In genomic region chr5:1199649-1200494, GRCh38 we compare ENCODE assay signal across 1 cellular context.
TF ChIP-seq lines count a peak whose summit lies in the region.

No MANE protein-coding gene starts in this region.

TF ChIP-seq in K562, 482 proteins besides CTCF, POLR2A, EP300 and RAD21 (continues in another document):
- TF ChIP-seq EHMT2 (IDR thresholded peaks at IDR 0.05) (peak; percentile 85), ATF7 (IDR thresholded peaks at IDR 0.05) (peak; percentile 51; the same call in 1 of the 2 replicates), HNRNPLL (IDR thresholded peaks at IDR 0.05; ENCODE audit: low read depth, low read length, poor library complexity, severe bottlenecking) (no peak), ARHGAP35 (IDR thresholded peaks at IDR 0.05; ENCODE audit: partially characterized antibody) (peak; percentile 77), CHCHD3 (CRISPR knock-in tag; IDR thresholded peaks at IDR 0.05) (no peak), SMARCB1 (IDR thresholded peaks at IDR 0.05; ENCODE audit: insufficient read length, low read depth) (no peak), NR0B1 (IDR thresholded peaks at IDR 0.05; ENCODE audit: partially characterized antibody) (no peak), TAF9B (IDR thresholded peaks at IDR 0.05; ENCODE audit: partially characterized antibody) (no peak), C11orf30 (IDR thresholded peaks at IDR 0.05; ENCODE audit: low read depth) (peak; percentile 89), ZBTB7A (IDR thresholded peaks at IDR 0.05; ENCODE audit: borderline replicate concordance, control insufficient read depth, low read depth, low read length) (peak; percentile 81), DMBX1 (CRISPR knock-in tag; IDR thresholded peaks at IDR 0.05; ENCODE audit: borderline replicate concordance) (0 out of 2 replicates have a peak, but pooled peaks have one; percentile 24), CHD1 (IDR thresholded peaks at IDR 0.05; ENCODE audit: low read length) (no peak), YBX1 (IDR thresholded peaks at IDR 0.05) (peak; percentile 9; the same call in 1 of the 2 replicates), MAFF (IDR thresholded peaks at IDR 0.05; ENCODE audit: low read length) (peak; percentile 63), ELF2 (CRISPR knock-in tag; IDR thresholded peaks at IDR 0.05) (peak; percentile 9; the same call in 1 of the 2 replicates), BHLHE40 (IDR thresholded peaks at IDR 0.05; ENCODE audit: low read length) (peak; percentile 92), MITF (IDR thresholded peaks at IDR 0.05) (peak; percentile 56; the same call in 1 of the 2 replicates), IFI16 (CRISPR knock-in tag; IDR thresholded peaks at IDR 0.05) (no peak), ZNF175 (CRISPR knock-in tag; IDR thresholded peaks at IDR 0.05; ENCODE audit: low read depth) (peak; percentile 83; the same call in 1 of the 2 replicates), ZNF511 (CRISPR knock-in tag; IDR thresholded peaks at IDR 0.05) (no peak), MLX (CRISPR knock-in tag; conservative IDR thresholded peaks at IDR 0.05) (no peak), MIER1 (IDR thresholded peaks at IDR 0.05; ENCODE audit: low read depth) (peak; percentile 86), ZNF717 (CRISPR knock-in tag; IDR thresholded peaks at IDR 0.05) (no peak), SP2 (IDR thresholded peaks at IDR 0.05; ENCODE audit: extremely low read depth, low read depth, low read length, poor library complexity, severe bottlenecking) (no peak), CREB5 (CRISPR knock-in tag; IDR thresholded peaks at IDR 0.05) (0 out of 2 replicates have a peak, but pooled peaks have one; percentile 36), ATF2 (CRISPR knock-in tag; IDR thresholded peaks at IDR 0.05) (no peak), BCL6 (CRISPR knock-in tag; IDR thresholded peaks at IDR 0.05) (peak; percentile 76; the same call in 1 of the 2 replicates), ESRRA (IDR thresholded peaks at IDR 0.05; ENCODE audit: borderline replicate concordance, low read depth) (peak; percentile 48; the same call in 1 of the 2 replicates), ZSCAN29 (IDR thresholded peaks at IDR 0.05) (no peak), MAZ (CRISPR knock-in tag; conservative IDR thresholded peaks at IDR 0.05 in 1 of 2, IDR thresholded peaks at IDR 0.05 in 1 of 2) (peak; percentile 35 to 92; a peak in 3 of 4 replicates), FOSL1 (tag; conservative IDR thresholded peaks at IDR 0.05) (peak; percentile 75), NR2F6 (CRISPR knock-in tag; IDR thresholded peaks at IDR 0.05) (peak; percentile 64; the same call in 1 of the 2 replicates), NR2C2 (CRISPR knock-in tag; IDR thresholded peaks at IDR 0.05) (peak; percentile 94), NR2C2 (tag; IDR thresholded peaks at IDR 0.05) (peak; percentile 98), ZNF253 (CRISPR knock-in tag; conservative IDR thresholded peaks at IDR 0.05) (no peak), ZNF644 (tag; IDR thresholded peaks at IDR 0.05; ENCODE audit: low read depth) (peak; percentile 79), HMGN3 (IDR thresholded peaks at IDR 0.05; ENCODE audit: borderline replicate concordance, extremely low read depth, insufficient read length, low read depth, low read length) (peak; percentile 85), MAFG (tag; conservative IDR thresholded peaks at IDR 0.05) (peak; percentile 72), MEF2D (tag; conservative IDR thresholded peaks at IDR 0.05; ENCODE audit: low read depth) (peak; percentile 70), ZNF23 (CRISPR knock-in tag; IDR thresholded peaks at IDR 0.05) (no peak), RBM15 (IDR thresholded peaks at IDR 0.05; ENCODE audit: insufficient read depth, low read length) (no peak)
- TF ChIP-seq, protein P1, sequence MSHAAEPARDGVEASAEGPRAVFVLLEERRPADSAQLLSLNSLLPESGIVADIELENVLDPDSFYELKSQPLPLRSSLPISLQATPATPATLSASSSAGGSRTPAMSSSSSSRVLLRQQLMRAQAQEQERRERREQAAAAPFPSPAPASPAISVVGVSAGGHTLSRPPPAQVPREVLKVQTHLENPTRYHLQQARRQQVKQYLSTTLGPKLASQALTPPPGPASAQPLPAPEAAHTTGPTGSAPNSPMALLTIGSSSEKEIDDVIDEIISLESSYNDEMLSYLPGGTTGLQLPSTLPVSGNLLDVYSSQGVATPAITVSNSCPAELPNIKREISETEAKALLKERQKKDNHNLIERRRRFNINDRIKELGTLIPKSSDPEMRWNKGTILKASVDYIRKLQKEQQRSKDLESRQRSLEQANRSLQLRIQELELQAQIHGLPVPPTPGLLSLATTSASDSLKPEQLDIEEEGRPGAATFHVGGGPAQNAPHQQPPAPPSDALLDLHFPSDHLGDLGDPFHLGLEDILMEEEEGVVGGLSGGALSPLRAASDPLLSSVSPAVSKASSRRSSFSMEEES (CRISPR knock-in tag; IDR thresholded peaks at IDR 0.05): no peak
- TF ChIP-seq, protein P2, sequence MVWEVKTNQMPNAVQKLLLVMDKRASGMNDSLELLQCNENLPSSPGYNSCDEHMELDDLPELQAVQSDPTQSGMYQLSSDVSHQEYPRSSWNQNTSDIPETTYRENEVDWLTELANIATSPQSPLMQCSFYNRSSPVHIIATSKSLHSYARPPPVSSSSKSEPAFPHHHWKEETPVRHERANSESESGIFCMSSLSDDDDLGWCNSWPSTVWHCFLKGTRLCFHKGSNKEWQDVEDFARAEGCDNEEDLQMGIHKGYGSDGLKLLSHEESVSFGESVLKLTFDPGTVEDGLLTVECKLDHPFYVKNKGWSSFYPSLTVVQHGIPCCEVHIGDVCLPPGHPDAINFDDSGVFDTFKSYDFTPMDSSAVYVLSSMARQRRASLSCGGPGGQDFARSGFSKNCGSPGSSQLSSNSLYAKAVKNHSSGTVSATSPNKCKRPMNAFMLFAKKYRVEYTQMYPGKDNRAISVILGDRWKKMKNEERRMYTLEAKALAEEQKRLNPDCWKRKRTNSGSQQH (CRISPR knock-in tag; IDR thresholded peaks at IDR 0.05): peak; percentile 96
- TF ChIP-seq, protein P3, sequence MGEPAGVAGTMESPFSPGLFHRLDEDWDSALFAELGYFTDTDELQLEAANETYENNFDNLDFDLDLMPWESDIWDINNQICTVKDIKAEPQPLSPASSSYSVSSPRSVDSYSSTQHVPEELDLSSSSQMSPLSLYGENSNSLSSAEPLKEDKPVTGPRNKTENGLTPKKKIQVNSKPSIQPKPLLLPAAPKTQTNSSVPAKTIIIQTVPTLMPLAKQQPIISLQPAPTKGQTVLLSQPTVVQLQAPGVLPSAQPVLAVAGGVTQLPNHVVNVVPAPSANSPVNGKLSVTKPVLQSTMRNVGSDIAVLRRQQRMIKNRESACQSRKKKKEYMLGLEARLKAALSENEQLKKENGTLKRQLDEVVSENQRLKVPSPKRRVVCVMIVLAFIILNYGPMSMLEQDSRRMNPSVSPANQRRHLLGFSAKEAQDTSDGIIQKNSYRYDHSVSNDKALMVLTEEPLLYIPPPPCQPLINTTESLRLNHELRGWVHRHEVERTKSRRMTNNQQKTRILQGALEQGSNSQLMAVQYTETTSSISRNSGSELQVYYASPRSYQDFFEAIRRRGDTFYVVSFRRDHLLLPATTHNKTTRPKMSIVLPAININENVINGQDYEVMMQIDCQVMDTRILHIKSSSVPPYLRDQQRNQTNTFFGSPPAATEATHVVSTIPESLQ (CRISPR knock-in tag; IDR thresholded peaks at IDR 0.05): no peak
- TF ChIP-seq, protein P4, sequence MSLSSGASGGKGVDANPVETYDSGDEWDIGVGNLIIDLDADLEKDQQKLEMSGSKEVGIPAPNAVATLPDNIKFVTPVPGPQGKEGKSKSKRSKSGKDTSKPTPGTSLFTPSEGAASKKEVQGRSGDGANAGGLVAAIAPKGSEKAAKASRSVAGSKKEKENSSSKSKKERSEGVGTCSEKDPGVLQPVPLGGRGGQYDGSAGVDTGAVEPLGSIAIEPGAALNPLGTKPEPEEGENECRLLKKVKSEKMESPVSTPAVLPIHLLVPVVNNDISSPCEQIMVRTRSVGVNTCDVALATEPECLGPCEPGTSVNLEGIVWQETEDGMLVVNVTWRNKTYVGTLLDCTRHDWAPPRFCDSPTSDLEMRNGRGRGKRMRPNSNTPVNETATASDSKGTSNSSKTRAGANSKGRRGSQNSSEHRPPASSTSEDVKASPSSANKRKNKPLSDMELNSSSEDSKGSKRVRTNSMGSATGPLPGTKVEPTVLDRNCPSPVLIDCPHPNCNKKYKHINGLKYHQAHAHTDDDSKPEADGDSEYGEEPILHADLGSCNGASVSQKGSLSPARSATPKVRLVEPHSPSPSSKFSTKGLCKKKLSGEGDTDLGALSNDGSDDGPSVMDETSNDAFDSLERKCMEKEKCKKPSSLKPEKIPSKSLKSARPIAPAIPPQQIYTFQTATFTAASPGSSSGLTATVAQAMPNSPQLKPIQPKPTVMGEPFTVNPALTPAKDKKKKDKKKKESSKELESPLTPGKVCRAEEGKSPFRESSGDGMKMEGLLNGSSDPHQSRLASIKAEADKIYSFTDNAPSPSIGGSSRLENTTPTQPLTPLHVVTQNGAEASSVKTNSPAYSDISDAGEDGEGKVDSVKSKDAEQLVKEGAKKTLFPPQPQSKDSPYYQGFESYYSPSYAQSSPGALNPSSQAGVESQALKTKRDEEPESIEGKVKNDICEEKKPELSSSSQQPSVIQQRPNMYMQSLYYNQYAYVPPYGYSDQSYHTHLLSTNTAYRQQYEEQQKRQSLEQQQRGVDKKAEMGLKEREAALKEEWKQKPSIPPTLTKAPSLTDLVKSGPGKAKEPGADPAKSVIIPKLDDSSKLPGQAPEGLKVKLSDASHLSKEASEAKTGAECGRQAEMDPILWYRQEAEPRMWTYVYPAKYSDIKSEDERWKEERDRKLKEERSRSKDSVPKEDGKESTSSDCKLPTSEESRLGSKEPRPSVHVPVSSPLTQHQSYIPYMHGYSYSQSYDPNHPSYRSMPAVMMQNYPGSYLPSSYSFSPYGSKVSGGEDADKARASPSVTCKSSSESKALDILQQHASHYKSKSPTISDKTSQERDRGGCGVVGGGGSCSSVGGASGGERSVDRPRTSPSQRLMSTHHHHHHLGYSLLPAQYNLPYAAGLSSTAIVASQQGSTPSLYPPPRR (CRISPR knock-in tag; IDR thresholded peaks at IDR 0.05; ENCODE audit: borderline replicate concordance): no peak
- TF ChIP-seq, protein P5, sequence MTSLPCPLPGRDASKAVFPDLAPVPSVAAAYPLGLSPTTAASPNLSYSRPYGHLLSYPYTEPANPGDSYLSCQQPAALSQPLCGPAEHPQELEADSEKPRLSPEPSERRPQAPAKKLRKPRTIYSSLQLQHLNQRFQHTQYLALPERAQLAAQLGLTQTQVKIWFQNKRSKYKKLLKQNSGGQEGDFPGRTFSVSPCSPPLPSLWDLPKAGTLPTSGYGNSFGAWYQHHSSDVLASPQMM (CRISPR knock-in tag; IDR thresholded peaks at IDR 0.05): no peak
